Comparison of ENCODE assay signal across 18 cellular contexts in genomic region chr3:95654567-95655362, GRCh38.
"Had no signal": no experiment of that assay in that cellular context is flagged by ENCODE, and none has a peak within 500 bp of the region (broad histone marks: within the 10 kb centered on the region; RNA-seq: fewer than 3 reads in every experiment).

No MANE protein-coding gene starts in this region.

- DNase-seq: activated CD4-positive, alpha-beta T cell treated with anti-CD3 and anti-CD28 coated beads, Interleukin-2, amount 50 U/mL, for 4 hours; activated CD8-positive, alpha-beta memory T cell treated with anti-CD3 and anti-CD28 coated beads, Interleukin-2, amount 50 U/mL, for 48 hours; activated naive CD4-positive, alpha-beta T cell treated with anti-CD3 and anti-CD28 coated beads for 36 hours; activated naive CD8-positive, alpha-beta T cell treated with anti-CD3 and anti-CD28 coated beads, Interleukin-2, amount 10 ng/mL, durations not matched to agents 7 days and 5 days; activated T-cell treated with anti-CD3 and anti-CD28 coated beads, Interleukin-2, amount 50 U/mL, for 4 hours; amniotic stem cell; cerebellar nuclear complex; heart right ventricle; left colon; mucosa of descending colon; nephron progenitor cell; right cardiac atrium; stimulated activated CD4-positive, alpha-beta T cell treated with anti-CD3 and anti-CD28 coated beads, Interleukin-1b, Interleukin-23, amount 100 ng/mL, for 48 hours; substantia nigra; thyroid gland; upper lobe of right lung had no signal

- ATAC-seq: activated T-cell treated with anti-CD3 and anti-CD28 coated beads, Interleukin-2, amount 50 U/mL, for 4 hours; gastroesophageal sphincter; heart right ventricle; left colon; mucosa of descending colon; right cardiac atrium; upper lobe of right lung; WTC11 had no signal
